1 cellular context compared by ENCODE assay signal in genomic region chr16:12541672-12542071, GRCh38.
TF ChIP-seq lines count a peak whose summit lies in the region.

No MANE protein-coding gene starts in this region.

TF ChIP-seq in IMR-90, 13 proteins besides CTCF, POLR2A, EP300 and RAD21:
- 0 out of 2 replicates have a peak, but pooled peaks have one; percentile 47 for TF ChIP-seq CEBPB (IDR thresholded peaks at IDR 0.05; ENCODE audit: low read depth, low read length)
- no peak for TF ChIP-seq RFX5 (IDR thresholded peaks at IDR 0.05; ENCODE audit: low read depth, low read length)
